In the genomic region with DNA sequence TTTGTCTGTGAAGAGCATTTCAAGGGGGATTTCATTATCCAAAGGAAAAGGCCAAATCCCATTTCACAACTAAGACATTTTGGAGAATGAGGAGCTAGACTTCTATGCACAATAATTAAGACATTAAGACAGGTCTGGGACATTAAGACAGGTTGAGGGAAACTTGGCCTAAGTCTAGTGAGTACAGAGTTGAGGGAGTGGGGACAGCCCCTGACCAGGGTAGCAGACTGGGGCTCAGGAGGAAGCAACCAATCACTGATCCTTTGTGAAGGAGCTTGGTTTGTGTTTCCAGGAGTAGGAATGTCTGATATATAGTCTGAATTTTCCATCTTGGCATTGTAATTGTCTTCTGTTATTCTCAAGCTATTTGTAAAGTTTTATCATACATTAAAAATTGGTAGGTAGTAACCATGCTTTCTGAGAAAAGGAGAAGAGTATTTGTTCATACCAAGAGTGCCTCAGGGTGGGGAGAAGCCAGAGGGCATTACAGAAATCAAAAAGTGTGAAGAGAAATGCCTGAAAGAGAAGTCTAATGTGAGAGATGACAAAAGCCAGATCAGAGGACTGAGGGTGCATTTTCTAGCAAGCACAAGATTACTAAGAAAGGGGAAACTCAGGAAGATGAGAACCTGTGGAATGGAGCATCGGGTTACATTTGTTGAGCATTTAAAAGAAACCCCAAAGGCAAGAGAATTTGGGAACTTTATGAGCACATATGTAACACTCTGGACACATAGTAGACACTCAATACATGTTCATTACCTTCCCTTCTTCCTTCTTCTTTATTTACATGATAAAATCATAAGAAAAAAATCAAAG, we compare ENCODE assay signal across 1 cellular context.
TF ChIP-seq lines count a peak whose summit lies in the region.

No MANE protein-coding gene starts in this region.

TF ChIP-seq in WTC11, 78 proteins besides CTCF, POLR2A, EP300 and RAD21 (continued from another document):
- TF ChIP-seq ZNF281 (CRISPR knock-in tag; IDR thresholded peaks at IDR 0.05) (no peak), ZNF416 (CRISPR knock-in tag; IDR thresholded peaks at IDR 0.05) (no peak), FOXJ3 (CRISPR knock-in tag; IDR thresholded peaks at IDR 0.05; ENCODE audit: borderline replicate concordance) (no peak)
- TF ChIP-seq, protein P1, sequence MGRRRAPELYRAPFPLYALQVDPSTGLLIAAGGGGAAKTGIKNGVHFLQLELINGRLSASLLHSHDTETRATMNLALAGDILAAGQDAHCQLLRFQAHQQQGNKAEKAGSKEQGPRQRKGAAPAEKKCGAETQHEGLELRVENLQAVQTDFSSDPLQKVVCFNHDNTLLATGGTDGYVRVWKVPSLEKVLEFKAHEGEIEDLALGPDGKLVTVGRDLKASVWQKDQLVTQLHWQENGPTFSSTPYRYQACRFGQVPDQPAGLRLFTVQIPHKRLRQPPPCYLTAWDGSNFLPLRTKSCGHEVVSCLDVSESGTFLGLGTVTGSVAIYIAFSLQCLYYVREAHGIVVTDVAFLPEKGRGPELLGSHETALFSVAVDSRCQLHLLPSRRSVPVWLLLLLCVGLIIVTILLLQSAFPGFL (CRISPR knock-in tag; IDR thresholded peaks at IDR 0.05; ENCODE audit: borderline replicate concordance): no peak
